In the genomic region with DNA sequence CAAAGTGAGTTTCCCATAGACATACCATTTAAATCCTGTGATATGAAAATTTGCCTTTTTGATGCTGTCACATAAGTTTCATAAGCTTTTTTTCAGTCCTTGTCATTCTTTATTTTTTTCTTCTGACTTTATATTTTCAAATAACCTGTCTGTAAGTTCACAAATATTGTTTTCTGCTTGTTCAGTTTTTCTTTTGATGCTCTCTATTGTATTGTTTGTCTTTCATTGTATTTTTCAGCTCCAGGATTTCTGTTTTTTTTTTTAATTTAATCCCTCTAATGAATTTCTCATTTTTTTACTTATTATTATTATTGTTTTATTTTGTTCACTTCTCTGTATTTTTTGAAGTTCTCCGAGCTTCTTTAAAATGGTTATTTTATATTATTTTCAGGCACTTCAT, we compare ENCODE assay signal across 6 cellular contexts.
"Had no signal": no experiment of that assay in that cellular context is flagged by ENCODE, and none has a peak within 500 bp of the region (broad histone marks: within the 10 kb centered on the region; RNA-seq: fewer than 3 reads in every experiment).

No MANE protein-coding gene starts in this region.

- ATAC-seq: HepG2 had no signal

- DNase-seq: IMR-90, KBM-7, KG1 had no signal

- H3K27ac ChIP-seq: HL-60 had no signal

- FAIRE-seq: HepG2, HTR-8/SVneo had no signal
